Comparison of ENCODE assay signal across 17 cellular contexts in genomic region chr7:95011156-95011928, GRCh38.
DNase-seq lines count a peak whose midpoint lies in the region; ATAC-seq, FAIRE-seq and TF ChIP-seq lines count a peak whose summit lies in the region.
"Had no signal": no experiment of that assay in that cellular context is flagged by ENCODE, and none has a peak within 500 bp of the region (broad histone marks: within the 10 kb centered on the region; RNA-seq: fewer than 3 reads in every experiment).

No MANE protein-coding gene starts in this region.

- no peaks in the 10 kb centered on the region for H3K9me3 ChIP-seq in RWPE2 (ENCODE audit: severe bottlenecking)
- H3K9me3 ChIP-seq in pancreas = no peaks in the 10 kb centered on the region
- no peaks in the 10 kb centered on the region for H3K9me3 ChIP-seq in WERI-Rb-1 (ENCODE audit: severe bottlenecking)
- H3K9me3 ChIP-seq: psoas muscle had no signal

- WGBS in pancreas, 2 donors = 41 to 42% methylated on average over 1 of the region's 1 CpG

- H3K4me1 ChIP-seq in RWPE2 (ENCODE audit: insufficient read depth, poor library complexity, severe bottlenecking) (no peaks in the 10 kb centered on the region), pancreas (peaks cover 0 to 8% (median 0%) of the 10 kb centered on the region in 3 donors)

- intact Hi-C loops in pancreas (cut with DNase I) (no loop called here), Right ventricle myocardium inferior (cut with DNase I) (no loop called here)

- ATAC-seq in RWPE2 (ENCODE audit: low read depth) (peak; percentile 41; the same call in 1 of the 3 replicates), pancreas (peak in 1 of 4 donors; percentile 46), HG02642 (IDR thresholded peaks at IDR 0.05; ENCODE audit: poor library complexity, unreplicated experiment) (no peak), Right ventricle myocardium inferior (no peak)
- ATAC-seq: activated CD8-positive, alpha-beta memory T cell treated with anti-CD3 and anti-CD28 coated beads, Interleukin-2, amount 10 ng/mL, durations not matched to agents 7 days and 5 days; heart right ventricle had no signal

- peak; percentile 56 for FAIRE-seq in pancreas (lab: Jason Lieb, UNC)

- DNase-seq in EH (ENCODE audit: low read depth) = peak; percentile 61
- DNase-seq in RWPE2 (ENCODE audit: low spot score) = no peak
- DNase-seq in fibroblast of gingiva (ENCODE audit: low read depth) = peak; percentile 2
- DNase-seq in pancreas = no peak
- DNase-seq in WERI-Rb-1 = no peak
- no peak for DNase-seq in inferior parietal cortex (ENCODE audit: extremely low spot score)
- no peak for DNase-seq in Right ventricle myocardium inferior (ENCODE audit: missing footprints)
- DNase-seq: activated CD8-positive, alpha-beta memory T cell treated with anti-CD3 and anti-CD28 coated beads, Interleukin-2, amount 10 ng/mL, durations not matched to agents 7 days and 5 days; activated naive CD4-positive, alpha-beta T cell treated with anti-CD3 and anti-CD28 coated beads, Interleukin-2, amount 50 U/mL, for 16 hours; CD4-positive, alpha-beta memory T cell; dermis blood vessel endothelial cell; heart right ventricle; mesendoderm; NCI-H345; psoas muscle had no signal

- no peak overlapping the region for H3K4me3 ChIP-seq in RWPE2 (ENCODE audit: severe bottlenecking)
- H3K4me3 ChIP-seq in pancreas = no peak overlapping the region
- no peak overlapping the region for H3K4me3 ChIP-seq in WERI-Rb-1 (ENCODE audit: low read depth, low read length)
- H3K4me3 ChIP-seq: heart right ventricle, PC-9, psoas muscle had no signal

- H3K36me3 ChIP-seq in RWPE2 (ENCODE audit: low read depth) = no peaks in the 10 kb centered on the region
- no peaks in the 10 kb centered on the region for H3K36me3 ChIP-seq in pancreas
- H3K36me3 ChIP-seq in WERI-Rb-1 = no peaks in the 10 kb centered on the region
- H3K36me3 ChIP-seq: heart right ventricle had no signal

- TF ChIP-seq CTCF in RWPE2 (IDR thresholded peaks at IDR 0.05; ENCODE audit: poor library complexity, severe bottlenecking) (no peak), pancreas (IDR thresholded peaks at IDR 0.05) (no peak), WERI-Rb-1 (IDR thresholded peaks at IDR 0.05; ENCODE audit: low read depth, low read length) (no peak)

- H3K27ac ChIP-seq in RWPE2 (ENCODE audit: poor library complexity, severe bottlenecking) = no peak overlapping the region
- H3K27ac ChIP-seq in pancreas = no peak overlapping the region
- no peak overlapping the region for H3K27ac ChIP-seq in WERI-Rb-1
- H3K27ac ChIP-seq: heart right ventricle, PC-9, psoas muscle had no signal

- H3K27me3 ChIP-seq in RWPE2 (ENCODE audit: insufficient read depth, poor library complexity, severe bottlenecking) (no peaks in the 10 kb centered on the region), pancreas (no peaks in the 10 kb centered on the region), WERI-Rb-1 (ENCODE audit: insufficient read depth, low read depth, severe bottlenecking) (no peaks in the 10 kb centered on the region)
- H3K27me3 ChIP-seq: heart right ventricle had no signal

Comparison
In these comparisons a context has a peak if more than half of its experiments do, and no peak if none do; other contexts are left out.
1. DNase-seq: peak in EH (single experiment) and fibroblast of gingiva (single experiment); none in RWPE2 (single experiment), pancreas (0 of 6), WERI-Rb-1 (single experiment), inferior parietal cortex (single experiment) and Right ventricle myocardium inferior (single experiment).